Comparison of ENCODE assay signal across 27 cellular contexts in genomic region chr14:27725482-27725881, GRCh38.
"Had no signal": no experiment of that assay in that cellular context is flagged by ENCODE, and none has a peak within 500 bp of the region (broad histone marks: within the 10 kb centered on the region; RNA-seq: fewer than 3 reads in every experiment).

No MANE protein-coding gene starts in this region.

- H3K79me2 ChIP-seq: parathyroid adenoma had no signal

- H3K4me1 ChIP-seq: neural progenitor cell, parathyroid adenoma, psoas muscle, spleen, stomach, thyroid gland, tibial nerve, upper lobe of left lung, vagina had no signal

- H3K4me2 ChIP-seq: neural progenitor cell, smooth muscle cell had no signal

- FAIRE-seq: urothelium cell line had no signal

- H2AFZ ChIP-seq: neural progenitor cell, parathyroid adenoma had no signal

- H3K4me3 ChIP-seq: neural progenitor cell, ovary, psoas muscle, skin epidermis, smooth muscle cell, spleen, stomach, thoracic aorta, thyroid gland, tibial nerve, upper lobe of left lung, vagina had no signal

- H3K9ac ChIP-seq: neural progenitor cell, parathyroid adenoma had no signal

- H3K9me3 ChIP-seq: ovary, psoas muscle, stomach, thoracic aorta, thyroid gland, tibial nerve, upper lobe of left lung, vagina had no signal

- DNase-seq: naive thymus-derived CD4-positive, alpha-beta T cell; natural killer cell; occipital lobe; ovary; posterior cingulate gyrus; psoas muscle; right cardiac atrium; spleen; stimulated activated CD4-positive, alpha-beta T cell treated with anti-CD3 and anti-CD28 coated beads, Interleukin-12 subunit alpha, Interleukin-12 subunit beta, amount 100 ng/mL, for 4 hours; stimulated activated CD4-positive, alpha-beta T cell treated with anti-CD3 and anti-CD28 coated beads, Interleukin-1b, Interleukin-23, amount 100 ng/mL, for 48 hours; stimulated activated CD4-positive, alpha-beta T cell treated with anti-CD3 and anti-CD28 coated beads, Interleukin-4, amount 100 ng/mL, for 24 hours; stimulated activated naive B cell treated with anti-CD40 and anti-IgM and Interleukin-4, amounts not matched to agents 10 μg/mL and 1 μg/mL and 100 μg/mL, for 72 hours; stimulated activated naive CD4-positive, alpha-beta T cell treated with Interleukin-2 at 50 U/mL for 16 hours; stomach; thyroid gland; trophoblast cell; upper lobe of left lung had no signal

- H3K27ac ChIP-seq: neural progenitor cell, ovary, parathyroid adenoma, psoas muscle, skin epidermis, spleen, stomach, thoracic aorta, thyroid gland, tibial nerve, upper lobe of left lung, vagina had no signal

- H3K36me3 ChIP-seq: neural progenitor cell, ovary, spleen, stomach, thoracic aorta, thyroid gland, tibial nerve, upper lobe of left lung, vagina had no signal

- H3K27me3 ChIP-seq: neural progenitor cell, ovary, spleen, stomach, thyroid gland, tibial nerve, upper lobe of left lung, vagina had no signal

- ATAC-seq: naive thymus-derived CD4-positive, alpha-beta T cell; natural killer cell; psoas muscle; right cardiac atrium; sciatic nerve; stimulated activated effector memory CD8-positive, alpha-beta T cell treated with anti-CD3 and anti-CD28 coated beads, Interleukin-12 subunit alpha, Interleukin-12 subunit beta, amount 100 ng/mL, for 72 hours; stimulated activated naive B cell treated with anti-CD40 and anti-IgM and Interleukin-4, amounts not matched to agents 10 μg/mL and 1 μg/mL and 100 μg/mL, for 72 hours had no signal
